11 cellular contexts compared by ENCODE assay signal in the genomic region with DNA sequence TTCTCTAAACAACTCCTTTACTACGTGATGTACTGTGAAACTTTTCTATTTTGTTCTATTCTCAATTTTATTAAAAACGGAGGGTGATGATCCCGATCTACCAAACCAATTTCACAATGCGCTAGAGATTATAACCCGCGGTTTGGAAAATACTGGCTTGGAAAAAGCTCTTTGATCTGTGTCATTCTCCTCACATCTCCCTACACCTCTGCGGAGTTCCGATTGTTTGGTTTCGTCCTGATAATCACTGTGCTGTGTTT. TPM values are rescaled to one million over a fixed set of nuclear protein-coding genes. Genes with fewer than 3 reads are reported as not detected.
DNase-seq lines count a peak whose midpoint lies in the region; ATAC-seq and TF ChIP-seq lines count a peak whose summit lies in the region.
"Had no signal": no experiment of that assay in that cellular context is flagged by ENCODE, and none has a peak within 500 bp of the region (broad histone marks: within the 10 kb centered on the region; RNA-seq: fewer than 3 reads in every experiment).

No MANE protein-coding gene starts in this region.

- POLR2A ChIA-PET in activated CD4-positive, alpha-beta memory T cell treated with anti-CD3 and anti-CD28 coated beads for 36 hours (lab: Charles Lee) = interaction anchor here (1.4 kb wide), 1 partner anchor 33 kb away, joined by 5 read pairs; no protein-coding TSS in a partner anchor

- H3K9me3 ChIP-seq in BLaER1 (no peaks in the 10 kb centered on the region), NT2/D1 (ENCODE audit: insufficient read depth, low read length) (no peaks in the 10 kb centered on the region), esophagus muscularis mucosa (no peaks in the 10 kb centered on the region), ovary (no peaks in the 10 kb centered on the region)

- no peak for ATAC-seq in GM21390 (IDR thresholded peaks at IDR 0.05; ENCODE audit: unreplicated experiment)
- ATAC-seq in stimulated activated effector memory CD8-positive, alpha-beta T cell treated with anti-CD3 and anti-CD28 coated beads, Interleukin-12 subunit alpha, Interleukin-12 subunit beta, amount 100 ng/mL, for 72 hours = no peak

- H3K27ac Mint-ChIP-seq in stimulated activated effector memory CD8-positive, alpha-beta T cell treated with anti-CD3 and anti-CD28 coated beads, Interleukin-12 subunit alpha, Interleukin-12 subunit beta, amount 100 ng/mL, for 72 hours = no peak overlapping the region
- H3K27ac Mint-ChIP-seq in activated CD4-positive, alpha-beta memory T cell treated with anti-CD3 and anti-CD28 coated beads for 36 hours = no peak overlapping the region
- H3K27ac Mint-ChIP-seq: stimulated activated naive B cell treated with anti-CD40 and anti-IgM and Interleukin-4, amounts not matched to agents 10 μg/mL and 1 μg/mL and 100 μg/mL, for 72 hours had no signal

- H3K4me3 ChIP-seq in BLaER1 (peak overlapping the region; percentile 93), NT2/D1 (ENCODE audit: insufficient read length, low read depth) (peak overlapping the region; percentile 94), esophagus muscularis mucosa (peak overlapping the region; percentile 74 to 82 (median 81)), ovary (peak overlapping the region; percentile 77)

- CTCF ChIA-PET in activated CD4-positive, alpha-beta memory T cell treated with anti-CD3 and anti-CD28 coated beads for 36 hours (lab: Charles Lee) = no interaction called here

- no peaks in the 10 kb centered on the region for H3K9me3 Mint-ChIP-seq in stimulated activated effector memory CD8-positive, alpha-beta T cell treated with anti-CD3 and anti-CD28 coated beads, Interleukin-12 subunit alpha, Interleukin-12 subunit beta, amount 100 ng/mL, for 72 hours
- H3K9me3 Mint-ChIP-seq in activated CD4-positive, alpha-beta memory T cell treated with anti-CD3 and anti-CD28 coated beads for 36 hours = no peaks in the 10 kb centered on the region
- H3K9me3 Mint-ChIP-seq: mesothelial cell of epicardium; stimulated activated naive B cell treated with anti-CD40 and anti-IgM and Interleukin-4, amounts not matched to agents 10 μg/mL and 1 μg/mL and 100 μg/mL, for 72 hours had no signal

- H3K27ac ChIP-seq in BLaER1 (peak overlapping the region; percentile 81), esophagus muscularis mucosa (replicated peaks in 1 of 4) (peak overlapping the region; percentile 83 to 92 (median 90)), ovary (peak overlapping the region; percentile 58 to 90)

- 5% methylated on average over 9 of the region's 9 CpGs for whole genome bisulfite sequencing in esophagus muscularis mucosa
- WGBS in ovary, 3 donors = 1 to 2% (median 1%) methylated on average over 9 of the region's 9 CpGs

- TF ChIP-seq EP300 in esophagus muscularis mucosa (IDR thresholded peaks at IDR 0.05) = no peak
- TF ChIP-seq EP300 in ovary (IDR thresholded peaks at IDR 0.05) = no peak

- no peak overlapping the region for H3K4me3 Mint-ChIP-seq in stimulated activated effector memory CD8-positive, alpha-beta T cell treated with anti-CD3 and anti-CD28 coated beads, Interleukin-12 subunit alpha, Interleukin-12 subunit beta, amount 100 ng/mL, for 72 hours
- H3K4me3 Mint-ChIP-seq in activated CD4-positive, alpha-beta memory T cell treated with anti-CD3 and anti-CD28 coated beads for 36 hours = no peak overlapping the region
- H3K4me3 Mint-ChIP-seq: mesothelial cell of epicardium; stimulated activated naive B cell treated with anti-CD40 and anti-IgM and Interleukin-4, amounts not matched to agents 10 μg/mL and 1 μg/mL and 100 μg/mL, for 72 hours had no signal

- H3K27me3 Mint-ChIP-seq in activated CD4-positive, alpha-beta memory T cell treated with anti-CD3 and anti-CD28 coated beads for 36 hours = peaks cover 2% of the 10 kb centered on the region

- TF ChIP-seq POLR2A in esophagus muscularis mucosa (IDR thresholded peaks at IDR 0.05; ENCODE audit: low read depth) (no peak), ovary (IDR thresholded peaks at IDR 0.05) (no peak)

- peaks cover 31% of the 10 kb centered on the region for H3K4me1 Mint-ChIP-seq in stimulated activated effector memory CD8-positive, alpha-beta T cell treated with anti-CD3 and anti-CD28 coated beads, Interleukin-12 subunit alpha, Interleukin-12 subunit beta, amount 100 ng/mL, for 72 hours
- peaks cover 32% of the 10 kb centered on the region for H3K4me1 Mint-ChIP-seq in activated CD4-positive, alpha-beta memory T cell treated with anti-CD3 and anti-CD28 coated beads for 36 hours (ENCODE audit: low read depth)

- no peaks in the 10 kb centered on the region for H3K36me3 Mint-ChIP-seq in stimulated activated effector memory CD8-positive, alpha-beta T cell treated with anti-CD3 and anti-CD28 coated beads, Interleukin-12 subunit alpha, Interleukin-12 subunit beta, amount 100 ng/mL, for 72 hours
- no peaks in the 10 kb centered on the region for H3K36me3 Mint-ChIP-seq in activated CD4-positive, alpha-beta memory T cell treated with anti-CD3 and anti-CD28 coated beads for 36 hours
- H3K36me3 Mint-ChIP-seq: activated naive CD8-positive, alpha-beta T cell; mesothelial cell of epicardium; stimulated activated naive B cell treated with anti-CD40 and anti-IgM and Interleukin-4, amounts not matched to agents 10 μg/mL and 1 μg/mL and 100 μg/mL, for 72 hours had no signal

- H3K36me3 ChIP-seq in BLaER1 (no peaks in the 10 kb centered on the region), NT2/D1 (ENCODE audit: insufficient read depth, insufficient read length, low read length) (no peaks in the 10 kb centered on the region), esophagus muscularis mucosa (no peaks in the 10 kb centered on the region), ovary (no peaks in the 10 kb centered on the region)

- H3K4me2 ChIP-seq in BLaER1 = peak overlapping the region; percentile 70

- intact Hi-C loops in esophagus muscularis mucosa (cut with DNase I) (no loop called here), ovary (cut with DNase I) (no loop called here)
- intact Hi-C loops in activated CD4-positive, alpha-beta memory T cell treated with anti-CD3 and anti-CD28 coated beads for 36 hours (cut with micrococcal nuclease) = loop anchor here (5.0 kb wide), 2 partner anchors 125 to 1070 kb away; a partner anchor contains a TSS

- peaks cover 43% of the 10 kb centered on the region for H4K20me1 ChIP-seq in BLaER1

- no peak for TF ChIP-seq CTCF in esophagus muscularis mucosa (IDR thresholded peaks at IDR 0.05)
- TF ChIP-seq CTCF in ovary (IDR thresholded peaks at IDR 0.05) = no peak

- H3K9ac ChIP-seq in BLaER1 = peak overlapping the region; percentile 84
- H3K9ac ChIP-seq in NT2/D1 (ENCODE audit: insufficient read length, low read depth) = peak overlapping the region; percentile 87

- H3K27me3 ChIP-seq in BLaER1 = peaks cover 19% of the 10 kb centered on the region
- peaks cover 6% of the 10 kb centered on the region for H3K27me3 ChIP-seq in NT2/D1 (ENCODE audit: insufficient read depth, insufficient read length)
- H3K27me3 ChIP-seq in esophagus muscularis mucosa = no peaks in the 10 kb centered on the region
- H3K27me3 ChIP-seq in ovary = no peaks in the 10 kb centered on the region

- DNase-seq in NT2/D1 (ENCODE audit: low read depth, low spot score) (no peak), esophagus muscularis mucosa (ENCODE audit: extremely low spot score) (no peak), ovary (no peak), foreskin melanocyte (no peak)
- DNase-seq in stimulated activated effector memory CD8-positive, alpha-beta T cell treated with anti-CD3 and anti-CD28 coated beads, Interleukin-12 subunit alpha, Interleukin-12 subunit beta, amount 100 ng/mL, for 72 hours (ENCODE audit: low spot score in 2 of 2) = no peak
- DNase-seq in activated CD4-positive, alpha-beta memory T cell treated with anti-CD3 and anti-CD28 coated beads for 36 hours = no peak

- H3K4me1 ChIP-seq in BLaER1 = peaks cover 48% of the 10 kb centered on the region
- no peaks in the 10 kb centered on the region for H3K4me1 ChIP-seq in NT2/D1 (ENCODE audit: insufficient read depth, insufficient read length)
- peaks cover 29 to 48% (median 45%) of the 10 kb centered on the region in 4 donors for H3K4me1 ChIP-seq in esophagus muscularis mucosa
- peaks cover 1% of the 10 kb centered on the region for H3K4me1 ChIP-seq in ovary (ENCODE audit: insufficient read depth)

RNA-seq across cellular contexts. Expression of a gene that starts 0.6 kb away (rescaled TPM):
- total RNA-seq in esophagus muscularis mucosa = 10 to 100 TPM; 25.0 to 59.4 (median 27.9) TPM
- 10 to 100 TPM; 16.6 to 32.1 (median 25.7) TPM for total RNA-seq in ovary
- 10 to 100 TPM; 10.7 to 14.8 TPM for polyA plus RNA-seq in ovary
- total RNA-seq in activated CD4-positive, alpha-beta memory T cell treated with anti-CD3 and anti-CD28 coated beads for 36 hours = 10 to 100 TPM; 33.7 to 34.0 TPM
